In genomic region chr6:137045221-137045789, GRCh38 we compare ENCODE assay signal across 10 cellular contexts. TPM values are rescaled to one million over a fixed set of nuclear protein-coding genes. Genes with fewer than 3 reads are reported as not detected.
DNase-seq lines count a peak whose midpoint lies in the region; ATAC-seq and TF ChIP-seq lines count a peak whose summit lies in the region.
"Had no signal": no experiment of that assay in that cellular context is flagged by ENCODE, and none has a peak within 500 bp of the region (broad histone marks: within the 10 kb centered on the region; RNA-seq: fewer than 3 reads in every experiment).

No MANE protein-coding gene starts in this region.

- H3K27me3 ChIP-seq in lower lobe of right lung (ENCODE audit: low read depth) = peaks cover 26% of the 10 kb centered on the region
- peaks cover 3 to 97% of the 10 kb centered on the region in 2 donors for H3K27me3 ChIP-seq in left lung

- H3K36me3 ChIP-seq in lower lobe of right lung = no peaks in the 10 kb centered on the region
- H3K36me3 ChIP-seq in urinary bladder (ENCODE audit: insufficient read depth) = no peaks in the 10 kb centered on the region
- no peaks in the 10 kb centered on the region for H3K36me3 ChIP-seq in left lung
- H3K36me3 ChIP-seq: BLaER1 treated with 17β-estradiol and CSF1 and Interleukin-3, amounts not matched to agents 10 nM and 100 nM had no signal

- no peaks in the 10 kb centered on the region for H3K9me3 ChIP-seq in lower lobe of right lung
- H3K9me3 ChIP-seq in left lung = no peaks in the 10 kb centered on the region

- H3K27ac ChIP-seq in lower lobe of right lung (peak overlapping the region; percentile 83), urinary bladder (ENCODE audit: low read depth) (peak overlapping the region; percentile 32), left lung (no peak overlapping the region)
- H3K27ac ChIP-seq: BLaER1 treated with 17β-estradiol and CSF1 and Interleukin-3, amounts not matched to agents 10 nM and 100 nM had no signal

- CTCF ChIA-PET in activated naive CD4-positive, alpha-beta T cell treated with anti-CD3 and anti-CD28 coated beads, Interleukin-2, amount 10 ng/mL, durations not matched to agents 7 days and 5 days (lab: Charles Lee) = no interaction called here

- H3K4me1 Mint-ChIP-seq in activated naive CD4-positive, alpha-beta T cell treated with anti-CD3 and anti-CD28 coated beads, Interleukin-2, amount 10 ng/mL, durations not matched to agents 7 days and 5 days = peaks cover 6% of the 10 kb centered on the region
- H3K4me1 Mint-ChIP-seq in activated naive CD8-positive, alpha-beta T cell (ENCODE audit: low read depth) = peaks cover 8% of the 10 kb centered on the region

- no peak for ATAC-seq in activated naive CD4-positive, alpha-beta T cell treated with anti-CD3 and anti-CD28 coated beads, Interleukin-2, amount 50 U/mL, for 72 hours
- ATAC-seq in lower lobe of right lung (no peak), left lung (no peak)

- H3K9me3 Mint-ChIP-seq in activated naive CD4-positive, alpha-beta T cell treated with anti-CD3 and anti-CD28 coated beads, Interleukin-2, amount 10 ng/mL, durations not matched to agents 7 days and 5 days = no peaks in the 10 kb centered on the region
- H3K9me3 Mint-ChIP-seq in activated naive CD4-positive, alpha-beta T cell treated with anti-CD3 and anti-CD28 coated beads, Interleukin-2, amount 50 U/mL, for 72 hours = no peaks in the 10 kb centered on the region
- no peaks in the 10 kb centered on the region for H3K9me3 Mint-ChIP-seq in activated naive CD8-positive, alpha-beta T cell (ENCODE audit: low read depth)

- H3K4me3 ChIP-seq in lower lobe of right lung = peak overlapping the region; percentile 74
- peak overlapping the region; percentile 88 for H3K4me3 ChIP-seq in urinary bladder (ENCODE audit: low read depth, low read length)
- no peak overlapping the region for H3K4me3 ChIP-seq in left lung

- peak overlapping the region; percentile 62 for H3K4me3 Mint-ChIP-seq in activated naive CD4-positive, alpha-beta T cell treated with anti-CD3 and anti-CD28 coated beads, Interleukin-2, amount 10 ng/mL, durations not matched to agents 7 days and 5 days
- H3K4me3 Mint-ChIP-seq in activated naive CD8-positive, alpha-beta T cell = peak overlapping the region; percentile 88

- no peak for DNase-seq in activated naive CD4-positive, alpha-beta T cell treated with anti-CD3 and anti-CD28 coated beads, Interleukin-2, amount 10 ng/mL, durations not matched to agents 7 days and 5 days
- no peak for DNase-seq in activated naive CD4-positive, alpha-beta T cell treated with anti-CD3 and anti-CD28 coated beads, Interleukin-2, amount 50 U/mL, for 72 hours (ENCODE audit: low spot score in 2 of 2)
- DNase-seq in lower lobe of right lung (no peak), NCI-H1694 (lab: John Stamatoyannopoulos, UW) (no peak), left lung (no peak)
- DNase-seq in stimulated activated CD4-positive, alpha-beta T cell treated with anti-CD3 and anti-CD28 coated beads, Interleukin-4, amount 100 ng/mL, for 4 hours = no peak
- DNase-seq: stimulated activated CD4-positive, alpha-beta T cell treated with anti-CD3 and anti-CD28 coated beads, Interleukin-4, amount 100 ng/mL, for 24 hours had no signal

- TF ChIP-seq CTCF in lower lobe of right lung (IDR thresholded peaks at IDR 0.05) (no peak), left lung (IDR thresholded peaks at IDR 0.05) (no peak)

- H3K27me3 Mint-ChIP-seq in activated naive CD4-positive, alpha-beta T cell treated with anti-CD3 and anti-CD28 coated beads, Interleukin-2, amount 10 ng/mL, durations not matched to agents 7 days and 5 days = peaks cover 81% of the 10 kb centered on the region
- peaks cover 48% of the 10 kb centered on the region for H3K27me3 Mint-ChIP-seq in activated naive CD8-positive, alpha-beta T cell

- no peaks in the 10 kb centered on the region for H3K4me1 ChIP-seq in lower lobe of right lung
- H3K4me1 ChIP-seq in urinary bladder (ENCODE audit: insufficient read depth) = peaks cover 2% of the 10 kb centered on the region
- peaks cover 0 to 13% of the 10 kb centered on the region in 2 donors for H3K4me1 ChIP-seq in left lung

- no peak overlapping the region for H3K27ac Mint-ChIP-seq in activated naive CD4-positive, alpha-beta T cell treated with anti-CD3 and anti-CD28 coated beads, Interleukin-2, amount 10 ng/mL, durations not matched to agents 7 days and 5 days
- H3K27ac Mint-ChIP-seq in activated naive CD4-positive, alpha-beta T cell treated with anti-CD3 and anti-CD28 coated beads, Interleukin-2, amount 50 U/mL, for 72 hours = no peak overlapping the region
- no peak overlapping the region for H3K27ac Mint-ChIP-seq in activated naive CD8-positive, alpha-beta T cell

- H3K36me3 Mint-ChIP-seq in activated naive CD4-positive, alpha-beta T cell treated with anti-CD3 and anti-CD28 coated beads, Interleukin-2, amount 10 ng/mL, durations not matched to agents 7 days and 5 days = peaks cover 2% of the 10 kb centered on the region
- no peaks in the 10 kb centered on the region for H3K36me3 Mint-ChIP-seq in activated naive CD4-positive, alpha-beta T cell treated with anti-CD3 and anti-CD28 coated beads, Interleukin-2, amount 50 U/mL, for 72 hours
- peaks cover 2% of the 10 kb centered on the region for H3K36me3 Mint-ChIP-seq in activated naive CD8-positive, alpha-beta T cell

- intact Hi-C loops in lower lobe of right lung (cut with DNase I) = no loop called here
- intact Hi-C loops in left lung (cut with DNase I) = no loop called here

- 93% methylated on average over 7 of the region's 7 CpGs for WGBS in urinary bladder

RNA-seq across cellular contexts. Expression of gene IL20RA, which starts 0.5 kb away (rescaled TPM):
- not detected for total RNA-seq in activated naive CD4-positive, alpha-beta T cell treated with anti-CD3 and anti-CD28 coated beads, Interleukin-2, amount 50 U/mL, for 72 hours
- total RNA-seq in lower lobe of right lung = 10.9 TPM
- 4.4 TPM for total RNA-seq in urinary bladder
- polyA plus RNA-seq in urinary bladder = 2.1 TPM
- 1 to 10 TPM; 4.0 to 6.0 TPM for total RNA-seq in left lung

Comparison
In these comparisons a context has a peak if more than half of its experiments do, and no peak if none do; other contexts are left out.
1. H3K27ac ChIP-seq: peak in lower lobe of right lung (single experiment) and urinary bladder (single experiment); none in left lung (0 of 2).
2. H3K4me3 ChIP-seq: peak in lower lobe of right lung (single experiment) and urinary bladder (single experiment); none in left lung (0 of 2).